ENCODE assay signal across 8 cellular contexts in the genomic region with DNA sequence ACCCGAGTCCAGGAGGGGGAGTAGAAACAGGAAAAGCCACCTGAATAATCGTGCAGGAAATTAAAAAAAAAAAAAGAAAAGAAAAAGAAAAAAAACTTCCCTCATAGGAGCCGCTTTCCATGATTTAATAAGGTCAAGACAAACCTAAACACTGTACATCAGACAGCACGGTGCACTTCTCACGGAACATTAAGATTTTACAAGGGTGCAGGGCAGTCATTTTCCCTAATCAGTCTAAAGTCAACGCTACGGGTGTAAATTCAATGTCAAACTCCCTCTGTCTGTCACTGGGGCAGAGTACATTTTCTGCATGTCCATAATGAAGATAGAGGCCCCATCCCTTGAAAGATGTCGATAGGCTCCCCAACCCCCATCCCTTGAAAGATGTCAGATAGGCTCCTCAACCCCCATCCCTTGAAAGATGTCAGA.
DNase-seq lines count a peak whose midpoint lies in the region; ATAC-seq, FAIRE-seq and TF ChIP-seq lines count a peak whose summit lies in the region.

No MANE protein-coding gene starts in this region.

- POLR2A ChIA-PET in WTC11 (lab: Charles Lee) = interaction anchor here (0.9 to 2.3 kb wide), 3 partner anchors 20 to 176 kb away, joined by 3 to 8 read pairs (median 3); no protein-coding TSS in a partner anchor

- FAIRE-seq in small intestine (lab: Jason Lieb, UNC) = no peak

- peak overlapping the region; percentile 67 for H3K4me3 ChIP-seq in H7 (ENCODE audit: insufficient read depth, low read depth, low read length)
- H3K4me3 ChIP-seq in cardiac muscle cell = peak overlapping the region; percentile 88
- H3K4me3 ChIP-seq in sigmoid colon = peak overlapping the region; percentile 51 to 82 (median 72)
- peak overlapping the region in 1 of 2 donors; percentile 60 for H3K4me3 ChIP-seq in small intestine (ENCODE audit: low read depth in 1 of 2, low read length in 2 of 2)

- H3K27ac ChIP-seq in cardiac muscle cell (no peak overlapping the region), sigmoid colon (peak overlapping the region; percentile 83 to 91 (median 88)), small intestine (ENCODE audit: low read depth in 1 of 2, low read length in 1 of 2) (no peak overlapping the region)

- H3K36me3 ChIP-seq in H7 (replicated peaks; ENCODE audit: control insufficient read depth, insufficient read depth, low read length) = no peaks in the 10 kb centered on the region
- H3K36me3 ChIP-seq in cardiac muscle cell = no peaks in the 10 kb centered on the region
- H3K36me3 ChIP-seq in sigmoid colon = no peaks in the 10 kb centered on the region
- H3K36me3 ChIP-seq in small intestine (ENCODE audit: control insufficient read depth in 2 of 2, insufficient read depth in 2 of 2, low read length in 2 of 2) = no peaks in the 10 kb centered on the region

- H3K9me3 ChIP-seq in cardiac muscle cell (ENCODE audit: low read depth) = no peaks in the 10 kb centered on the region
- no peaks in the 10 kb centered on the region for H3K9me3 ChIP-seq in sigmoid colon
- H3K9me3 ChIP-seq in small intestine (ENCODE audit: control insufficient read depth, low read depth) = no peaks in the 10 kb centered on the region

- TF ChIP-seq EP300 in sigmoid colon (IDR thresholded peaks at IDR 0.05) = no peak

- CTCF ChIA-PET in WTC11 (lab: Charles Lee) = interaction anchor here (1.0 to 1.8 kb wide), 6 partner anchors 12 to 311 kb away, joined by 3 to 10 read pairs (median 5); no protein-coding TSS in a partner anchor

- TF ChIP-seq CTCF in WTC11 (IDR thresholded peaks at IDR 0.05) (no peak), cardiac muscle cell (IDR thresholded peaks at IDR 0.05; ENCODE audit: low read depth, low read length) (no peak), sigmoid colon (IDR thresholded peaks at IDR 0.05) (no peak)

- H3K27me3 ChIP-seq in H7 (ENCODE audit: control insufficient read depth, insufficient read depth, low read length) (peaks cover 6% of the 10 kb centered on the region; the same call in 1 of the 2 replicates), cardiac muscle cell (no peaks in the 10 kb centered on the region), sigmoid colon (no peaks in the 10 kb centered on the region), small intestine (ENCODE audit: control insufficient read depth in 2 of 2, insufficient read depth in 2 of 2, low read length in 2 of 2) (peaks cover 0 to 3% of the 10 kb centered on the region in 2 donors)

- H3K36me3 Mint-ChIP-seq in WTC11 = no peaks in the 10 kb centered on the region

- H3K4me1 Mint-ChIP-seq in WTC11 = peaks cover 48% of the 10 kb centered on the region

- no peak for TF ChIP-seq POLR2A in sigmoid colon (IDR thresholded peaks at IDR 0.05)

- H3K4me3 Mint-ChIP-seq in WTC11 = peak overlapping the region; percentile 92

- intact Hi-C loops in sigmoid colon (cut with DNase I) = loop anchor here (10.0 kb wide), 3 partner anchors 170 to 220 kb away; partner anchors contain the start of genes MCC and YTHDC2

- no peak overlapping the region for H3K27ac Mint-ChIP-seq in WTC11

- WGBS in sigmoid colon, 2 donors = 3% methylated on average over 8 of the region's 8 CpGs
- WGBS in small intestine, 3 donors = 4% methylated on average over 8 of the region's 8 CpGs

- DNase-seq in H7 (peak; percentile 14), WTC11 (ENCODE audit: low spot score) (no peak), cardiac muscle cell (ENCODE audit: low read depth in 1 of 2, low spot score in 1 of 2) (no peak), sigmoid colon (no peak), activated gamma-delta T cell treated with Interleukin-2 at 50 U/mL for 16 hours (no peak), NCI-H1048 (lab: John Stamatoyannopoulos, UW) (no peak), NCI-H1930 (lab: John Stamatoyannopoulos, UW) (no peak), small intestine (no peak)

- peaks cover 11% of the 10 kb centered on the region for H3K27me3 Mint-ChIP-seq in WTC11 (ENCODE audit: low read depth)

- no peak for ATAC-seq in WTC11

- peaks cover 25% of the 10 kb centered on the region for H3K4me1 ChIP-seq in cardiac muscle cell (ENCODE audit: low read depth)
- H3K4me1 ChIP-seq in sigmoid colon = peaks cover 0 to 23% (median 8%) of the 10 kb centered on the region in 4 donors
- H3K4me1 ChIP-seq in small intestine (ENCODE audit: control insufficient read depth in 2 of 2, insufficient read depth in 1 of 2, low read depth in 1 of 2, low read length in 1 of 2) = peaks cover 0 to 5% of the 10 kb centered on the region in 2 donors

- no peaks in the 10 kb centered on the region for H3K9me3 Mint-ChIP-seq in WTC11

TF ChIP-seq in WTC11, 78 proteins besides CTCF, POLR2A, EP300 and RAD21:
- TF ChIP-seq USF1 (CRISPR knock-in tag; IDR thresholded peaks at IDR 0.05) = no peak
- TF ChIP-seq, protein P1, sequence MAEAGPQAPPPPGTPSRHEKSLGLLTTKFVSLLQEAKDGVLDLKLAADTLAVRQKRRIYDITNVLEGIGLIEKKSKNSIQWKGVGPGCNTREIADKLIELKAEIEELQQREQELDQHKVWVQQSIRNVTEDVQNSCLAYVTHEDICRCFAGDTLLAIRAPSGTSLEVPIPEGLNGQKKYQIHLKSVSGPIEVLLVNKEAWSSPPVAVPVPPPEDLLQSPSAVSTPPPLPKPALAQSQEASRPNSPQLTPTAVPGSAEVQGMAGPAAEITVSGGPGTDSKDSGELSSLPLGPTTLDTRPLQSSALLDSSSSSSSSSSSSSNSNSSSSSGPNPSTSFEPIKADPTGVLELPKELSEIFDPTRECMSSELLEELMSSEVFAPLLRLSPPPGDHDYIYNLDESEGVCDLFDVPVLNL (CRISPR knock-in tag; IDR thresholded peaks at IDR 0.05; ENCODE audit: borderline replicate concordance, low read depth) = no peak

Comparison
In these comparisons a context has a peak if more than half of its experiments do, and no peak if none do; other contexts are left out.
1. H3K27ac ChIP-seq: peak in sigmoid colon (4 of 4); none in cardiac muscle cell (single experiment) and small intestine (0 of 2).